ENCODE assay signal across 18 cellular contexts in genomic region chr10:34172936-34173533, GRCh38.
DNase-seq lines count a peak whose midpoint lies in the region; FAIRE-seq and TF ChIP-seq lines count a peak whose summit lies in the region.
"Had no signal": no experiment of that assay in that cellular context is flagged by ENCODE, and none has a peak within 500 bp of the region (broad histone marks: within the 10 kb centered on the region; RNA-seq: fewer than 3 reads in every experiment).

No MANE protein-coding gene starts in this region.

- 80% methylated on average over 8 of the region's 8 CpGs for WGBS in esophagus muscularis mucosa

- TF ChIP-seq POLR2A in esophagus muscularis mucosa (IDR thresholded peaks at IDR 0.05; ENCODE audit: low read depth) (no peak), GM12891 (IDR thresholded peaks at IDR 0.05; ENCODE audit: low read depth, low read length) (no peak)

- no peaks in the 10 kb centered on the region for H3K36me3 ChIP-seq in esophagus muscularis mucosa
- H3K36me3 ChIP-seq: BE2C, heart right ventricle, right atrium auricular region had no signal

- no peaks in the 10 kb centered on the region for H3K9me3 ChIP-seq in esophagus muscularis mucosa
- H3K9me3 ChIP-seq: BE2C, heart right ventricle, right atrium auricular region had no signal

- H3K4me1 ChIP-seq in esophagus muscularis mucosa, result peaks cover 0 to 24% (median 2%) of the 10 kb centered on the region in 4 donors
- H3K4me1 ChIP-seq: BE2C, right atrium auricular region had no signal

- TF ChIP-seq CTCF in esophagus muscularis mucosa (IDR thresholded peaks at IDR 0.05), result no peak

- no peaks in the 10 kb centered on the region for H3K27me3 ChIP-seq in esophagus muscularis mucosa
- H3K27me3 ChIP-seq: BE2C, heart right ventricle, right atrium auricular region had no signal

- intact Hi-C loops in esophagus muscularis mucosa (cut with DNase I), result no loop called here

- no peak for FAIRE-seq in GM12891 (lab: Jason Lieb, UNC)
- FAIRE-seq: GM19239 had no signal

- DNase-seq in GM04504 (ENCODE audit: low read depth) (peak; percentile 65), NOMO-1 treated with DMSO at 0.1 percent for 48 hours (lab: John Stamatoyannopoulos, UW; ENCODE audit: unreplicated experiment) (peak; percentile 67), esophagus muscularis mucosa (ENCODE audit: extremely low spot score) (peak; percentile 53), skeletal muscle cell (ENCODE audit: low read depth) (peak; percentile 13), GM12891 (ENCODE audit: insufficient read length, low spot score) (no peak), NCI-H2029 treated with DMSO at 0.1 percent for 48 hours (lab: John Stamatoyannopoulos, UW) (no peak)
- DNase-seq in activated CD8-positive, alpha-beta memory T cell treated with anti-CD3 and anti-CD28 coated beads for 24 hours, result no peak
- DNase-seq: activated CD4-positive, alpha-beta T cell treated with anti-CD3 and anti-CD28 coated beads, Interleukin-2, amount 10 ng/mL, durations not matched to agents 7 days and 5 days; activated gamma-delta T cell treated with Interleukin-2 at 50 U/mL for 16 hours; BE2C; GOT3; heart right ventricle; NCI-H187; NCI-H510A; nucleus accumbens; stimulated activated naive B cell treated with anti-CD40 and anti-IgM and Interleukin-4, amounts not matched to agents 10 μg/mL and 1 μg/mL and 100 μg/mL, for 72 hours had no signal

- no peak overlapping the region for H3K4me3 ChIP-seq in esophagus muscularis mucosa
- H3K4me3 ChIP-seq in skeletal muscle cell (ENCODE audit: low read depth, low read length), result no peak overlapping the region
- H3K4me3 ChIP-seq: heart right ventricle, right atrium auricular region had no signal

- H3K27ac ChIP-seq in esophagus muscularis mucosa (replicated peaks in 1 of 4), result no peak overlapping the region
- H3K27ac ChIP-seq: heart right ventricle, right atrium auricular region had no signal

- TF ChIP-seq EP300 in esophagus muscularis mucosa (IDR thresholded peaks at IDR 0.05), result no peak

TF ChIP-seq in GM12891, 5 proteins besides CTCF, POLR2A, EP300 and RAD21:
- TF ChIP-seq POU2F2 (IDR thresholded peaks at IDR 0.05; ENCODE audit: low read depth, low read length) (no peak), PAX5 (IDR thresholded peaks at IDR 0.05; ENCODE audit: insufficient read depth, low read length, severe bottlenecking) (no peak), SPI1 (IDR thresholded peaks at IDR 0.05; ENCODE audit: low read depth, low read length) (no peak), TAF1 (IDR thresholded peaks at IDR 0.05; ENCODE audit: low read depth, low read length) (no peak), POLR2AphosphoS5 (IDR thresholded peaks at IDR 0.05; ENCODE audit: low read depth, low read length) (no peak)

Comparison
In these comparisons a context has a peak if more than half of its experiments do, and no peak if none do; other contexts are left out.
1. DNase-seq: peak in GM04504 (single experiment), NOMO-1 treated with DMSO at 0.1 percent for 48 hours (single experiment), esophagus muscularis mucosa (single experiment) and skeletal muscle cell (single experiment); none in GM12891 (single experiment), NCI-H2029 treated with DMSO at 0.1 percent for 48 hours (single experiment) and activated CD8-positive, alpha-beta memory T cell treated with anti-CD3 and anti-CD28 coated beads for 24 hours (single experiment).